Comparison of ENCODE assay signal across 18 cellular contexts in the genomic region with DNA sequence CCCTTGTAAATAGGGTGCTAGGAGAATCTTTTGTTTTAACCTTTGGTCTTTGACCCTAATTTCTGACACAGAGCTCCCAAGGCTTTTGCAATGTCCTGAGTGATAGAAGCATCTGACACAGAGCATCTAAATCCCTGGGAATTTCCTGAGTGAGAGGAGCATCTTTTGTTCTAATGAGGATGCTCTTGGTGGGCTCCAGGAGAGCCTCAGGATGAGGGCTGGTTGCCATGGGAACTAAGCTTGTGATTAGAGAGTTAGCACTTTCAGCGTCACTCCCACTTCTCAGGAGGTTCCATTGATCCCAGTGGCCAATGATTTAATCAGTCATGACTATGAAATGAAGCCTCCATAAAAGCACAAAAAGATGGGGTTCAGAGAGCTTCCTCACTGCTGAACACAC.
"Had no signal": no experiment of that assay in that cellular context is flagged by ENCODE, and none has a peak within 500 bp of the region (broad histone marks: within the 10 kb centered on the region; RNA-seq: fewer than 3 reads in every experiment).

No MANE protein-coding gene starts in this region.

- H3K27me3 ChIP-seq: SJSA1 had no signal

- H3K27ac ChIP-seq: SJSA1, SK-N-MC had no signal

- H3K36me3 ChIP-seq: SJSA1 had no signal

- DNase-seq: KBM-7, MV-4-11, NCI-H1048, NCI-H1105, NCI-H1417, NCI-H1436 treated with DMSO at 0.1 percent for 48 hours, NCI-H187 treated with DMSO at 0.1 percent for 48 hours, NCI-H2029 treated with DMSO at 0.1 percent for 48 hours, NCI-H2171, NCI-H226, NCI-H446, NCI-H510A, NCI-H526 treated with DMSO at 0.1 percent for 48 hours, Right ventricle myocardium superior, RPMI8226, SIG-M5 had no signal

- H3K4me1 ChIP-seq: SJSA1 had no signal

- H3K9me3 ChIP-seq: SJSA1 had no signal

- H3K4me3 ChIP-seq: SJSA1, SK-N-MC had no signal
